ENCODE assay signal across 17 cellular contexts in the genomic region with DNA sequence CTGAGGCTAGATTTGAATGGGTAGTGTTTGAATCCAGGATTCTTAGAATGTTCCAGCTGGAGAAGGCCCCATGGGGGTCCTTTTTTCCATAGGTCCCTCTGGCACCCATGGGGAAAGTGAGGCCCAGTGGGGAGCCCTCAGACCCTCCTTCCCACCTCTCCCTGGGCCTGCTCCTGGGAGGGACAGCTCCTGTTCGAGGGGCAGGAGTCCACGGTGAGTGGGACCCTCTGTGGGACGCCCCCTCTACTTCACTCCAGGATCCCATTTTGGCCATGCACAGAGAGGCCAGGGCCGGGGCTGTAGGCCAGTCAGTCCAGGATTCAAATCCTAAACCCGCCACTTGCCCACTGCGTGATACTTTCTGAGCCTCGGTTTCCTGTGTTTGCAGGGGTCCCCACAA. TPM values are rescaled to one million over a fixed set of nuclear protein-coding genes. Genes with fewer than 3 reads are reported as not detected.
DNase-seq lines count a peak whose midpoint lies in the region; ATAC-seq, FAIRE-seq and TF ChIP-seq lines count a peak whose summit lies in the region.
"Had no signal": no experiment of that assay in that cellular context is flagged by ENCODE, and none has a peak within 500 bp of the region (broad histone marks: within the 10 kb centered on the region; RNA-seq: fewer than 3 reads in every experiment).

No MANE protein-coding gene starts in this region.

- no peaks in the 10 kb centered on the region for H3K27me3 ChIP-seq in DOHH2 (ENCODE audit: control insufficient read depth, low read length)
- H3K27me3 ChIP-seq in OCI-LY1 (ENCODE audit: insufficient read depth, low read length) = no peaks in the 10 kb centered on the region
- H3K27me3 ChIP-seq in GM12878 (replicated peaks in 1 of 2; ENCODE audit: control insufficient read depth in 2 of 2, insufficient read depth in 2 of 2, low read length in 1 of 2) = no peaks in the 10 kb centered on the region
- no peaks in the 10 kb centered on the region for H3K27me3 ChIP-seq in dorsolateral prefrontal cortex
- H3K27me3 ChIP-seq: BLaER1 had no signal

- H3K9ac ChIP-seq in OCI-LY1 (ENCODE audit: low read length) (peak overlapping the region; percentile 33; the same call in 1 of the 2 replicates), GM12878 (ENCODE audit: control insufficient read depth, insufficient read depth, low read length) (no peak overlapping the region)
- H3K9ac ChIP-seq: BLaER1 had no signal

- H3K9me2 ChIP-seq in DOHH2 (replicated peaks; ENCODE audit: control insufficient read depth, low read length) (no peaks in the 10 kb centered on the region), OCI-LY1 (ENCODE audit: low read depth, low read length) (no peaks in the 10 kb centered on the region)

- FAIRE-seq in GM12878 (lab: Jason Lieb, UNC) = no peak
- FAIRE-seq: GM19239 had no signal

- no peak for TF ChIP-seq POLR2A in GM12878 (IDR thresholded peaks at IDR 0.05; ENCODE audit: low read depth, low read length)

- RAD21 ChIA-PET in GM12878 (lab: Charles Lee; ENCODE audit: unreplicated experiment) = interaction anchor here (17.5 kb wide), 1 partner anchor 11 kb away, joined by 394 read pairs; the partner anchor contains the start of gene MEF2B

- SMC1A ChIA-PET in GM12878 (lab: Charles Lee; ENCODE audit: uncharacterized antibody, unreplicated experiment) = interaction anchor here (2.7 kb wide), 1 partner anchor 13 kb away, joined by 18 read pairs; no protein-coding TSS in a partner anchor

- peaks cover 12% of the 10 kb centered on the region; the same call in 1 of the 2 replicates for H4K20me1 ChIP-seq in DOHH2 (ENCODE audit: control insufficient read depth, insufficient read depth, low read depth, low read length)
- H4K20me1 ChIP-seq in OCI-LY1 (ENCODE audit: insufficient read depth, low read length) = no peaks in the 10 kb centered on the region
- no peaks in the 10 kb centered on the region for H4K20me1 ChIP-seq in GM12878 (ENCODE audit: control insufficient read depth, insufficient read depth)
- H4K20me1 ChIP-seq: BLaER1 had no signal

- CTCF ChIA-PET in GM12878 (lab: Yijun Ruan, JAX) = interaction anchor here (0.8 to 11.3 kb wide), 3 partner anchors 10 to 15 kb away, joined by 3 to 135 read pairs (median 57); no protein-coding TSS in a partner anchor
- CTCF ChIA-PET in activated naive CD4-positive, alpha-beta T cell treated with anti-CD3 and anti-CD28 coated beads for 36 hours (lab: Charles Lee) = no interaction called here

- H3K27ac ChIP-seq in DOHH2 (ENCODE audit: low read depth, low read length) (peak overlapping the region; percentile 97), OCI-LY1 (ENCODE audit: low read depth, low read length, poor library complexity, severe bottlenecking) (peak overlapping the region; percentile 97), GM12878 (ENCODE audit: control insufficient read depth, insufficient read depth) (no peak overlapping the region), dorsolateral prefrontal cortex (no peak overlapping the region)
- H3K27ac ChIP-seq: 22Rv1, BLaER1 had no signal

- H3K9me3 Mint-ChIP-seq in activated naive CD4-positive, alpha-beta T cell treated with anti-CD3 and anti-CD28 coated beads for 36 hours = no peaks in the 10 kb centered on the region
- H3K9me3 Mint-ChIP-seq: CD4-positive, alpha-beta memory T cell had no signal

- WGBS in GM12878 (ENCODE audit: insufficient coverage, insufficient replicate concordance, low lambda C conversion rate, missing lambda C conversion rate) = 74% methylated on average over 7 of the region's 7 CpGs

- no peak overlapping the region for H3K4me3 Mint-ChIP-seq in activated naive CD4-positive, alpha-beta T cell treated with anti-CD3 and anti-CD28 coated beads for 36 hours
- H3K4me3 Mint-ChIP-seq: CD14-positive monocyte; CD4-positive, alpha-beta memory T cell had no signal

- H3K4me1 ChIP-seq in DOHH2 (ENCODE audit: control insufficient read depth, low read length) (peaks cover 93% of the 10 kb centered on the region), OCI-LY1 (ENCODE audit: insufficient read depth, low read length, severe bottlenecking) (peaks cover 100% of the 10 kb centered on the region), GM12878 (ENCODE audit: control insufficient read depth, insufficient read depth, low read length) (peaks cover 40% of the 10 kb centered on the region)

- POLR2A ChIA-PET in GM12878 (lab: Charles Lee) = interaction anchor here (0.6 kb wide), 1 partner anchor 30 kb away, joined by 5 read pairs; no protein-coding TSS in a partner anchor

- TF ChIP-seq EP300 in GM12878 (IDR thresholded peaks at IDR 0.05; ENCODE audit: borderline replicate concordance in 1 of 2, control insufficient read depth in 1 of 2, low read depth in 2 of 2, low read length in 2 of 2) = no peak

- no peaks in the 10 kb centered on the region for H3K36me3 Mint-ChIP-seq in activated naive CD4-positive, alpha-beta T cell treated with anti-CD3 and anti-CD28 coated beads for 36 hours (ENCODE audit: low read depth)

- in situ Hi-C loops in GM12878 (cut with MboI) = no loop called here

- ATAC-seq in GM12878 (no peak), omental fat pad (ENCODE audit: low FRiP score) (peak; percentile 8), HG03196 (IDR thresholded peaks at IDR 0.05; ENCODE audit: unreplicated experiment) (no peak), HG03571 (IDR thresholded peaks at IDR 0.05; ENCODE audit: unreplicated experiment) (no peak)
- ATAC-seq: HCT116 had no signal

- H3F3A ChIP-seq in DOHH2 (ENCODE audit: control insufficient read depth, insufficient read depth) (peaks cover 79% of the 10 kb centered on the region), OCI-LY1 (ENCODE audit: insufficient read depth, low read length) (peaks cover 2% of the 10 kb centered on the region)

- H3K9me3 ChIP-seq in DOHH2 (ENCODE audit: control insufficient read depth, insufficient read depth, low read length) (no peaks in the 10 kb centered on the region), OCI-LY1 (ENCODE audit: low read length) (no peaks in the 10 kb centered on the region), GM12878 (replicated peaks; ENCODE audit: control insufficient read depth, insufficient read depth, low read length) (no peaks in the 10 kb centered on the region)
- H3K9me3 ChIP-seq: BLaER1 had no signal

- H3K27me3 Mint-ChIP-seq in activated naive CD4-positive, alpha-beta T cell treated with anti-CD3 and anti-CD28 coated beads for 36 hours (ENCODE audit: low read depth) = no peaks in the 10 kb centered on the region
- H3K27me3 Mint-ChIP-seq: CD4-positive, alpha-beta memory T cell had no signal

- H2AFZ ChIP-seq in OCI-LY1 (ENCODE audit: low read length) (no peak overlapping the region), GM12878 (ENCODE audit: control insufficient read depth, low read depth, low read length) (no peak overlapping the region)

- peak overlapping the region; percentile 96 for H3K4me3 ChIP-seq in DOHH2 (ENCODE audit: low read length)
- H3K4me3 ChIP-seq in OCI-LY1 (ENCODE audit: low read depth, low read length, poor library complexity, severe bottlenecking) = no peak overlapping the region
- H3K4me3 ChIP-seq in GM12878 = no peak overlapping the region
- no peak overlapping the region for H3K4me3 ChIP-seq in dorsolateral prefrontal cortex
- H3K4me3 ChIP-seq: BLaER1 had no signal

- no TSS peak for BruUV-seq in GM12878 (replicated peaks; lab: Mats Ljungman, UMichigan)

- H3K27ac Mint-ChIP-seq in activated naive CD4-positive, alpha-beta T cell treated with anti-CD3 and anti-CD28 coated beads for 36 hours = no peak overlapping the region

- no peak for TF ChIP-seq RAD21 in GM12878 (IDR thresholded peaks at IDR 0.05; ENCODE audit: insufficient read depth, low read depth, low read length)

- DNase-seq in GM12878 (ENCODE audit: low read depth, low spot score) (no peak), omental fat pad (ENCODE audit: low spot score) (no peak), dorsolateral prefrontal cortex (no peak)
- no peak for DNase-seq in activated naive CD4-positive, alpha-beta T cell treated with anti-CD3 and anti-CD28 coated beads for 36 hours
- DNase-seq: CD4-positive, alpha-beta memory T cell; DMS153; DMS79; GF-D8 had no signal

- TF ChIP-seq CTCF in DOHH2 (IDR thresholded peaks at IDR 0.05; ENCODE audit: low read depth, low read length, poor library complexity, severe bottlenecking) (no peak), OCI-LY1 (IDR thresholded peaks at IDR 0.05; ENCODE audit: low read length) (no peak), GM12878 (IDR thresholded peaks at IDR 0.05 in 2 of 3, conservative IDR thresholded peaks at IDR 0.05 in 1 of 3; ENCODE audit: control insufficient read depth in 2 of 3, extremely low read depth in 1 of 3, insufficient read depth in 1 of 3, low read depth in 3 of 3, low read length in 3 of 3) (no peak), omental fat pad (IDR thresholded peaks at IDR 0.05) (no peak), dorsolateral prefrontal cortex (IDR thresholded peaks at IDR 0.05 in 54 of 56, conservative IDR thresholded peaks at IDR 0.05 in 2 of 56; ENCODE audit: low read depth in 1 of 56, partially characterized antibody in 56 of 56) (no peak)

- H3K4me1 Mint-ChIP-seq in activated naive CD4-positive, alpha-beta T cell treated with anti-CD3 and anti-CD28 coated beads for 36 hours (ENCODE audit: low read depth) = peaks cover 3% of the 10 kb centered on the region
- H3K4me1 Mint-ChIP-seq: CD14-positive monocyte had no signal

- H3K79me2 ChIP-seq in DOHH2 (ENCODE audit: control insufficient read depth, low read length) (peaks cover 90% of the 10 kb centered on the region), OCI-LY1 (ENCODE audit: insufficient read depth, low read length) (no peaks in the 10 kb centered on the region; the same call in 1 of the 2 replicates), GM12878 (ENCODE audit: control insufficient read depth, insufficient read depth, low read length) (peaks cover 3% of the 10 kb centered on the region)

- H3K4me2 ChIP-seq in DOHH2 (ENCODE audit: low read length) (peak overlapping the region; percentile 91), OCI-LY1 (ENCODE audit: low read length) (peak overlapping the region; percentile 72), GM12878 (ENCODE audit: control insufficient read depth, insufficient read depth) (no peak overlapping the region)
- H3K4me2 ChIP-seq: BLaER1 had no signal

- intact Hi-C loops in GM12878 (cut with micrococcal nuclease; ENCODE audit: unreplicated experiment) (no loop called here), dorsolateral prefrontal cortex (cut with DNase I) (no loop called here)
- intact Hi-C loops in activated naive CD4-positive, alpha-beta T cell treated with anti-CD3 and anti-CD28 coated beads for 36 hours (cut with micrococcal nuclease) = no loop called here

- peaks cover 81% of the 10 kb centered on the region for H3K36me3 ChIP-seq in DOHH2 (ENCODE audit: control insufficient read depth, low read length)
- peaks cover 8% of the 10 kb centered on the region; the same call in 1 of the 2 replicates for H3K36me3 ChIP-seq in OCI-LY1 (ENCODE audit: insufficient read depth, low read length)
- no peaks in the 10 kb centered on the region; a peak in 1 of 4 replicates for H3K36me3 ChIP-seq in GM12878 (ENCODE audit: control insufficient read depth in 2 of 2, insufficient read depth in 2 of 2, low read length in 1 of 2)

RNA-seq across cellular contexts. Expression of gene MEF2B, which starts 7.6 kb away (rescaled TPM):
- total RNA-seq in GM12878 (2013; cell fraction: nucleolus; rRNA removed) = 4.9 and 5.2 TPM in 2 replicates
- total RNA-seq in GM12878 (2014; rRNA removed) (13.6 and 17.9 TPM in 2 replicates), GM12878 (2014; rRNA removed; fragmentation: Illumina TruSeq; extraction: Trizol) (6.4 and 7.6 TPM in 2 replicates), GM12878 (2021) (33.0 and 36.6 TPM in 2 replicates), omental fat pad (under 1 TPM in 1 of 4 donors, not detected in 3; 0.28 TPM), dorsolateral prefrontal cortex (1 to 10 TPM in 82 of 120 experiments, under 1 TPM in 28, not detected in 10; 0.33 to 5.3 (median 1.9) TPM)
- polyA plus RNA-seq in GM12878 (2011; ENCODE audit: low read depth) = 13.7 TPM
- polyA plus RNA-seq in GM12878 (2011; rRNA removed) (0.69 and 1.8 TPM in 2 replicates), GM12878 (2014; fragmentation: Illumina TruSeq; extraction: Trizol) (4.2 and 10.0 TPM in 2 replicates), GM12878 (2014; fragmentation: Nextera tagmentation; extraction: Ambion mirVana) (under 1 TPM; 0.09 to 0.21 TPM), GM12878 (2014; rRNA removed) (22.7 and 33.8 TPM in 2 replicates), GM12878 (2016; fragmentation: Nextera tagmentation; extraction: Ambion mirVana) (10 to 100 TPM in 1 of 2 experiments, 1 to 10 TPM in 1; 7.8 to 11.3 TPM)
- 4.8 and 5.5 TPM in 2 replicates for polyA plus RNA-seq in GM12878 (2011; cell fraction: cytosol; rRNA removed)
- 8.7 and 9.5 TPM in 2 replicates for polyA plus RNA-seq in GM12878 (2011; cell fraction: nucleus; rRNA removed)
- 42.4 and 45.0 TPM in 2 replicates for polyA plus RNA-seq in GM12878 (2012)
- polyA minus RNA-seq in GM12878 (2011; rRNA and poly(A)+ RNA removed) = 0.59 and 3.2 TPM in 2 replicates
- 1.7 and 2.5 TPM in 2 replicates for polyA minus RNA-seq in GM12878 (2011; cell fraction: cytosol; rRNA and poly(A)+ RNA removed)
- polyA minus RNA-seq in GM12878 (2011; cell fraction: nucleus; rRNA and poly(A)+ RNA removed) = 2.1 and 3.3 TPM in 2 replicates
- total RNA-seq in activated naive CD4-positive, alpha-beta T cell treated with anti-CD3 and anti-CD28 coated beads for 36 hours = 1 to 10 TPM; 3.1 to 4.6 TPM

RNA-seq across cellular contexts. Expression of gene TMEM161A, which starts 24.2 kb away (rescaled TPM):
- 46.2 and 47.6 TPM in 2 replicates for total RNA-seq in GM12878 (2013; cell fraction: nucleolus; rRNA removed)
- 27.6 and 32.1 TPM in 2 replicates for total RNA-seq in GM12878 (2014; rRNA removed)
- 8.4 and 9.1 TPM in 2 replicates for total RNA-seq in GM12878 (2014; rRNA removed; fragmentation: Illumina TruSeq; extraction: Trizol)
- 27.7 and 28.3 TPM in 2 replicates for total RNA-seq in GM12878 (2021)
- 5.5 TPM for polyA plus RNA-seq in GM12878 (2011; ENCODE audit: low read depth)
- polyA plus RNA-seq in GM12878 (2011; rRNA removed) = 5.7 and 16.4 TPM in 2 replicates
- polyA plus RNA-seq in GM12878 (2011; cell fraction: cytosol; rRNA removed) = 27.9 and 35.4 TPM in 2 replicates
- 115 and 130 TPM in 2 replicates for polyA plus RNA-seq in GM12878 (2011; cell fraction: nucleus; rRNA removed)
- polyA plus RNA-seq in GM12878 (2012) = 13.5 and 16.7 TPM in 2 replicates
- polyA plus RNA-seq in GM12878 (2014; fragmentation: Illumina TruSeq; extraction: Trizol) = 0.79 and 7.3 TPM in 2 replicates
- 1 to 10 TPM; 1.1 to 2.0 TPM for polyA plus RNA-seq in GM12878 (2014; fragmentation: Nextera tagmentation; extraction: Ambion mirVana)
- polyA plus RNA-seq in GM12878 (2014; rRNA removed) = 37.1 and 43.9 TPM in 2 replicates
- polyA plus RNA-seq in GM12878 (2016; fragmentation: Nextera tagmentation; extraction: Ambion mirVana) = 10 to 100 TPM; 21.6 to 24.6 TPM
- polyA minus RNA-seq in GM12878 (2011; rRNA and poly(A)+ RNA removed) = 35.9 and 41.4 TPM in 2 replicates
- polyA minus RNA-seq in GM12878 (2011; cell fraction: cytosol; rRNA and poly(A)+ RNA removed) = 16.3 and 17.4 TPM in 2 replicates
- 31.8 and 53.4 TPM in 2 replicates for polyA minus RNA-seq in GM12878 (2011; cell fraction: nucleus; rRNA and poly(A)+ RNA removed)
- 10 to 100 TPM; 12.0 to 16.8 (median 15.8) TPM for total RNA-seq in omental fat pad
- total RNA-seq in dorsolateral prefrontal cortex = 10 to 100 TPM; 14.9 to 46.0 (median 24.7) TPM
- 10 to 100 TPM; 18.1 to 18.3 TPM for total RNA-seq in activated naive CD4-positive, alpha-beta T cell treated with anti-CD3 and anti-CD28 coated beads for 36 hours

RNA-seq across cellular contexts. Expression of gene BORCS8, which starts 29.5 kb away (rescaled TPM):
- total RNA-seq in GM12878 (2013; cell fraction: nucleolus; rRNA removed) = 31.6 and 35.8 TPM in 2 replicates
- total RNA-seq in GM12878 (2014; rRNA removed) = 31.1 and 33.5 TPM in 2 replicates
- 14.9 TPM in 2 replicates for total RNA-seq in GM12878 (2014; rRNA removed; fragmentation: Illumina TruSeq; extraction: Trizol)
- total RNA-seq in GM12878 (2021) = 25.8 and 27.1 TPM in 2 replicates
- polyA plus RNA-seq in GM12878 (2011; ENCODE audit: low read depth) = 9.7 TPM
- 5.3 and 13.7 TPM in 2 replicates for polyA plus RNA-seq in GM12878 (2011; rRNA removed)
- polyA plus RNA-seq in GM12878 (2011; cell fraction: cytosol; rRNA removed) = 15.2 and 24.3 TPM in 2 replicates
- polyA plus RNA-seq in GM12878 (2011; cell fraction: nucleus; rRNA removed) = 25.3 and 37.8 TPM in 2 replicates
- polyA plus RNA-seq in GM12878 (2012) = 10.9 and 13.6 TPM in 2 replicates
- 8.6 and 19.6 TPM in 2 replicates for polyA plus RNA-seq in GM12878 (2014; fragmentation: Illumina TruSeq; extraction: Trizol)
- 1 to 10 TPM; 3.7 to 6.0 TPM for polyA plus RNA-seq in GM12878 (2014; fragmentation: Nextera tagmentation; extraction: Ambion mirVana)
- polyA plus RNA-seq in GM12878 (2014; rRNA removed) = 30.8 and 31.5 TPM in 2 replicates
- polyA plus RNA-seq in GM12878 (2016; fragmentation: Nextera tagmentation; extraction: Ambion mirVana) = 10 to 100 TPM; 39.0 to 40.3 TPM
- 8.3 and 14.1 TPM in 2 replicates for polyA minus RNA-seq in GM12878 (2011; rRNA and poly(A)+ RNA removed)
- polyA minus RNA-seq in GM12878 (2011; cell fraction: cytosol; rRNA and poly(A)+ RNA removed) = 5.9 and 10.2 TPM in 2 replicates
- polyA minus RNA-seq in GM12878 (2011; cell fraction: nucleus; rRNA and poly(A)+ RNA removed) = 6.8 and 16.6 TPM in 2 replicates
- 10 to 100 TPM; 16.8 to 29.8 (median 19.9) TPM for total RNA-seq in omental fat pad
- total RNA-seq in dorsolateral prefrontal cortex = 10 to 100 TPM; 28.1 to 68.0 (median 47.0) TPM
- 10 to 100 TPM; 14.0 to 16.1 TPM for total RNA-seq in activated naive CD4-positive, alpha-beta T cell treated with anti-CD3 and anti-CD28 coated beads for 36 hours

RNA-seq across cellular contexts. Expression of gene RFXANK, which starts 29.6 kb away (rescaled TPM):
- total RNA-seq in GM12878 (2013; cell fraction: nucleolus; rRNA removed) = 47.3 and 51.9 TPM in 2 replicates
- total RNA-seq in GM12878 (2014; rRNA removed) (98.3 and 125 TPM in 2 replicates), GM12878 (2014; rRNA removed; fragmentation: Illumina TruSeq; extraction: Trizol) (81.0 and 88.1 TPM in 2 replicates), GM12878 (2021) (113 and 118 TPM in 2 replicates), omental fat pad (10 to 100 TPM; 31.2 to 46.8 (median 42.3) TPM), dorsolateral prefrontal cortex (10 to 100 TPM; 25.2 to 73.9 (median 38.1) TPM)
- 100 TPM for polyA plus RNA-seq in GM12878 (2011; ENCODE audit: low read depth)
- polyA plus RNA-seq in GM12878 (2011; rRNA removed) (35.0 and 73.8 TPM in 2 replicates), GM12878 (2014; fragmentation: Illumina TruSeq; extraction: Trizol) (40.2 and 89.4 TPM in 2 replicates), GM12878 (2014; fragmentation: Nextera tagmentation; extraction: Ambion mirVana) (10 to 100 TPM; 70.8 TPM), GM12878 (2014; rRNA removed) (102 and 126 TPM in 2 replicates), GM12878 (2016; fragmentation: Nextera tagmentation; extraction: Ambion mirVana) (100 to 1,000 TPM; 108 to 119 TPM)
- polyA plus RNA-seq in GM12878 (2011; cell fraction: cytosol; rRNA removed) = 124 and 158 TPM in 2 replicates
- polyA plus RNA-seq in GM12878 (2011; cell fraction: nucleus; rRNA removed) = 213 and 235 TPM in 2 replicates
- 113 and 114 TPM in 2 replicates for polyA plus RNA-seq in GM12878 (2012)
- polyA minus RNA-seq in GM12878 (2011; rRNA and poly(A)+ RNA removed) = 55.2 and 80.2 TPM in 2 replicates
- 34.3 and 37.6 TPM in 2 replicates for polyA minus RNA-seq in GM12878 (2011; cell fraction: cytosol; rRNA and poly(A)+ RNA removed)
- polyA minus RNA-seq in GM12878 (2011; cell fraction: nucleus; rRNA and poly(A)+ RNA removed) = 57.1 and 106 TPM in 2 replicates
- total RNA-seq in activated naive CD4-positive, alpha-beta T cell treated with anti-CD3 and anti-CD28 coated beads for 36 hours = 10 to 100 TPM; 48.4 to 49.3 TPM

RNA-seq across cellular contexts. Expression of gene NR2C2AP, which starts 40.7 kb away (rescaled TPM):
- total RNA-seq in GM12878 (2013; cell fraction: nucleolus; rRNA removed) = 10.1 and 12.1 TPM in 2 replicates
- total RNA-seq in GM12878 (2014; rRNA removed) (22.4 and 23.9 TPM in 2 replicates), GM12878 (2014; rRNA removed; fragmentation: Illumina TruSeq; extraction: Trizol) (19.7 and 22.5 TPM in 2 replicates), GM12878 (2021) (27.8 and 28.5 TPM in 2 replicates), omental fat pad (10 to 100 TPM in 3 of 4 donors, 1 to 10 TPM in 1; 7.9 to 22.9 (median 15.7) TPM), dorsolateral prefrontal cortex (10 to 100 TPM in 85 of 120 experiments, 1 to 10 TPM in 35; 6.3 to 17.2 (median 11.1) TPM)
- 9.9 TPM for polyA plus RNA-seq in GM12878 (2011; ENCODE audit: low read depth)
- polyA plus RNA-seq in GM12878 (2011; rRNA removed) (13.0 and 22.0 TPM in 2 replicates), GM12878 (2014; fragmentation: Illumina TruSeq; extraction: Trizol) (13.6 and 21.5 TPM in 2 replicates), GM12878 (2014; fragmentation: Nextera tagmentation; extraction: Ambion mirVana) (10 to 100 TPM; 43.3 to 44.8 TPM), GM12878 (2014; rRNA removed) (31.0 and 33.7 TPM in 2 replicates), GM12878 (2016; fragmentation: Nextera tagmentation; extraction: Ambion mirVana) (10 to 100 TPM; 28.4 to 29.0 TPM)
- 17.5 and 27.3 TPM in 2 replicates for polyA plus RNA-seq in GM12878 (2011; cell fraction: cytosol; rRNA removed)
- polyA plus RNA-seq in GM12878 (2011; cell fraction: nucleus; rRNA removed) = 42.0 and 47.9 TPM in 2 replicates
- 14.9 and 16.6 TPM in 2 replicates for polyA plus RNA-seq in GM12878 (2012)
- 7.8 and 15.9 TPM in 2 replicates for polyA minus RNA-seq in GM12878 (2011; rRNA and poly(A)+ RNA removed)
- polyA minus RNA-seq in GM12878 (2011; cell fraction: cytosol; rRNA and poly(A)+ RNA removed) = 4.4 and 5.5 TPM in 2 replicates
- polyA minus RNA-seq in GM12878 (2011; cell fraction: nucleus; rRNA and poly(A)+ RNA removed) = 7.3 and 10.1 TPM in 2 replicates
- total RNA-seq in activated naive CD4-positive, alpha-beta T cell treated with anti-CD3 and anti-CD28 coated beads for 36 hours = 10 to 100 TPM; 32.4 to 34.2 TPM

Comparison
In these comparisons a context has a peak if more than half of its experiments do, and no peak if none do; other contexts are left out.
1. H3K27ac ChIP-seq: peak in DOHH2 (single experiment) and OCI-LY1 (single experiment); none in GM12878 (single experiment) and dorsolateral prefrontal cortex (0 of 59).